ENCODE assay signal across 22 cellular contexts in genomic region chr16:56798955-56799354, GRCh38.
DNase-seq lines count a peak whose midpoint lies in the region; ATAC-seq and TF ChIP-seq lines count a peak whose summit lies in the region.
"Had no signal": no experiment of that assay in that cellular context is flagged by ENCODE, and none has a peak within 500 bp of the region (broad histone marks: within the 10 kb centered on the region; RNA-seq: fewer than 3 reads in every experiment).

No MANE protein-coding gene starts in this region.

- BruUV-seq in MCF 10A (replicated peaks; lab: Mats Ljungman, UMichigan) (TSS peak; percentile 23), HCT116 (replicated peaks; lab: Mats Ljungman, UMichigan) (TSS peak; percentile 29)

- CTCF ChIA-PET in MCF 10A (lab: Yijun Ruan, JAX), result interaction anchor here (0.7 to 1.2 kb wide), 4 partner anchors 10 to 195 kb away, joined by 3 to 4 read pairs (median 3); no protein-coding TSS in a partner anchor
- CTCF ChIA-PET in HCT116 (lab: Charles Lee), result no interaction called here

- H3K36me3 ChIP-seq in breast epithelium (no peaks in the 10 kb centered on the region), HCT116 (ENCODE audit: control insufficient read depth in 1 of 2, insufficient read depth in 2 of 2, low read length in 2 of 2) (peaks cover 0 to 5% of the 10 kb centered on the region in 2 experiments; a peak in 1 of 4 replicates)
- H3K36me3 ChIP-seq: BE2C, HAP-1 had no signal

- intact Hi-C loops in MCF 10A (cut with micrococcal nuclease), result no loop called here
- intact Hi-C loops in breast epithelium (cut with DNase I; ENCODE audit: low total_unique reads), result no loop called here
- intact Hi-C loops in HCT116 (cut with micrococcal nuclease), result no loop called here

- H3K9me2 ChIP-seq in HCT116 (ENCODE audit: insufficient read depth), result no peaks in the 10 kb centered on the region

- no peaks in the 10 kb centered on the region for H3K4me1 ChIP-seq in breast epithelium
- H3K4me1 ChIP-seq in HCT116 (ENCODE audit: control insufficient read depth in 1 of 2, insufficient read depth in 2 of 2, low read length in 2 of 2), result no peaks in the 10 kb centered on the region

- H3K27ac Mint-ChIP-seq in MCF 10A (ENCODE audit: low read depth, unreplicated experiment), result no peak overlapping the region
- H3K27ac Mint-ChIP-seq in T-helper 17 cell, result peak overlapping the region; percentile 41
- H3K27ac Mint-ChIP-seq: CD4-positive, alpha-beta T cell; CD8-positive, alpha-beta memory T cell had no signal

- H3K27me3 Mint-ChIP-seq in MCF 10A (ENCODE audit: insufficient read depth, unreplicated experiment) (no peaks in the 10 kb centered on the region), T-helper 17 cell (no peaks in the 10 kb centered on the region)
- H3K27me3 Mint-ChIP-seq: CD4-positive, alpha-beta T cell; CD8-positive, alpha-beta memory T cell had no signal

- H3K4me3 ChIP-seq in breast epithelium (no peak overlapping the region), HCT116 (replicated peaks in 1 of 2; ENCODE audit: low read depth in 1 of 2, low read length in 2 of 2) (no peak overlapping the region)
- H3K4me3 ChIP-seq: BLaER1 treated with 17β-estradiol and CSF1 and Interleukin-3, amounts not matched to agents 10 nM and 100 nM; GM12878; HAP-1 had no signal

- TF ChIP-seq CTCF in MCF 10A (IDR thresholded peaks at IDR 0.05; ENCODE audit: unreplicated experiment) (no peak), breast epithelium (IDR thresholded peaks at IDR 0.05) (no peak), HCT116 (IDR thresholded peaks at IDR 0.05 in 2 of 3, conservative IDR thresholded peaks at IDR 0.05 in 1 of 3; ENCODE audit: borderline replicate concordance in 1 of 3, insufficient read depth in 1 of 3, low read depth in 2 of 3, low read length in 2 of 3) (no peak), omental fat pad (IDR thresholded peaks at IDR 0.05) (no peak)

- RAD21 ChIA-PET in HCT116 (lab: Charles Lee; ENCODE audit: low non-redundant PET in 1 of 2, low total read pairs in 2 of 2, uncharacterized antibody in 2 of 2, unreplicated experiment in 2 of 2), result no interaction called here

- peaks cover 18% of the 10 kb centered on the region for H3K79me2 ChIP-seq in HCT116 (ENCODE audit: insufficient read depth, low read length)

- no peaks in the 10 kb centered on the region for H4K20me1 ChIP-seq in HCT116 (ENCODE audit: insufficient read depth)

- no peak overlapping the region for H3K4me2 ChIP-seq in HCT116 (ENCODE audit: low read length)

- H3K9me3 ChIP-seq in breast epithelium, result no peaks in the 10 kb centered on the region
- H3K9me3 ChIP-seq in HCT116 (ENCODE audit: control insufficient read depth in 1 of 2, insufficient read depth in 1 of 2, low read depth in 1 of 2, low read length in 2 of 2), result no peaks in the 10 kb centered on the region
- no peaks in the 10 kb centered on the region for H3K9me3 ChIP-seq in T-helper 17 cell (ENCODE audit: control insufficient read depth, low read length, poor library complexity, severe bottlenecking)
- H3K9me3 ChIP-seq: BE2C, HAP-1 had no signal

- H3K9ac ChIP-seq in HCT116 (ENCODE audit: low read length), result no peak overlapping the region
- H3K9ac ChIP-seq: BLaER1 treated with 17β-estradiol and CSF1 and Interleukin-3, amounts not matched to agents 10 nM and 100 nM had no signal

- H3K36me3 Mint-ChIP-seq in MCF 10A (ENCODE audit: insufficient read depth, unreplicated experiment) (peaks cover 8% of the 10 kb centered on the region), T-helper 17 cell (ENCODE audit: low read depth) (peaks cover 3% of the 10 kb centered on the region)

- POLR2A ChIA-PET in MCF 10A (lab: Yijun Ruan, JAX), result no interaction called here
- POLR2A ChIA-PET in HCT116 (lab: Charles Lee), result no interaction called here

- no peak overlapping the region for H3K4me3 Mint-ChIP-seq in MCF 10A (ENCODE audit: unreplicated experiment)
- no peak overlapping the region for H3K4me3 Mint-ChIP-seq in T-helper 17 cell
- H3K4me3 Mint-ChIP-seq: CD14-positive monocyte; CD4-positive, alpha-beta T cell; CD8-positive, alpha-beta memory T cell had no signal

- H2AFZ ChIP-seq in HCT116 (ENCODE audit: low read depth, low read length, poor library complexity, severe bottlenecking), result no peak overlapping the region

- TF ChIP-seq POLR2A in breast epithelium (IDR thresholded peaks at IDR 0.05) (no peak), HCT116 (IDR thresholded peaks at IDR 0.05; ENCODE audit: borderline replicate concordance, extremely low read depth, insufficient read depth, insufficient read length) (no peak)

- no peaks in the 10 kb centered on the region for H3K27me3 ChIP-seq in breast epithelium
- H3K27me3 ChIP-seq in HCT116 (ENCODE audit: insufficient read depth, low read length), result no peaks in the 10 kb centered on the region
- H3K27me3 ChIP-seq: BE2C; BLaER1 treated with 17β-estradiol and CSF1 and Interleukin-3, amounts not matched to agents 10 nM and 100 nM had no signal

- H3K4me1 Mint-ChIP-seq in MCF 10A (ENCODE audit: insufficient read depth, unreplicated experiment) (no peaks in the 10 kb centered on the region), T-helper 17 cell (peaks cover 5% of the 10 kb centered on the region)
- H3K4me1 Mint-ChIP-seq: CD14-positive monocyte; CD8-positive, alpha-beta memory T cell had no signal

- H3K27ac ChIP-seq in breast epithelium (no peak overlapping the region), HCT116 (ENCODE audit: low read depth, low read length) (no peak overlapping the region)
- H3K27ac ChIP-seq: 22Rv1; BLaER1 treated with 17β-estradiol and CSF1 and Interleukin-3, amounts not matched to agents 10 nM and 100 nM had no signal

- ATAC-seq in HCT116 (no peak), T-helper 17 cell (no peak), omental fat pad (ENCODE audit: low FRiP score) (no peak), HG02588 (IDR thresholded peaks at IDR 0.05; ENCODE audit: unreplicated experiment) (no peak)
- ATAC-seq: GM12878 had no signal

- DNase-seq in MCF 10A (ENCODE audit: unreplicated experiment), result no peak
- no peak for DNase-seq in breast epithelium (ENCODE audit: low spot score in 2 of 2)
- DNase-seq in HCT116 (ENCODE audit: low read depth, low spot score), result no peak
- no peak for DNase-seq in T-helper 17 cell
- no peak for DNase-seq in omental fat pad (ENCODE audit: low spot score)
- DNase-seq in GM19240 (ENCODE audit: insufficient read length, low spot score), result no peak
- DNase-seq: ACHN; AML-193; BE2C; CD4-positive, alpha-beta T cell; CD8-positive, alpha-beta memory T cell; DMS 273 treated with DMSO at 0.1 percent for 48 hours; DMS79; EL; GDM1; GOT3 had no signal

- H3K9me3 Mint-ChIP-seq in MCF 10A (ENCODE audit: unreplicated experiment), result no peaks in the 10 kb centered on the region
- H3K9me3 Mint-ChIP-seq: CD4-positive, alpha-beta T cell; CD8-positive, alpha-beta memory T cell had no signal

- no peak for TF ChIP-seq RAD21 in HCT116 (IDR thresholded peaks at IDR 0.05; ENCODE audit: low read depth)

TF ChIP-seq in HCT116, 20 proteins besides CTCF, POLR2A, EP300 and RAD21 (continues in another document):
- TF ChIP-seq ELF1 (IDR thresholded peaks at IDR 0.05; ENCODE audit: borderline replicate concordance, low read depth), result no peak
- no peak for TF ChIP-seq CEBPB (IDR thresholded peaks at IDR 0.05; ENCODE audit: low read depth)
- no peak for TF ChIP-seq SIN3A (IDR thresholded peaks at IDR 0.05; ENCODE audit: low read depth)
- no peak for TF ChIP-seq ZFX (IDR thresholded peaks at IDR 0.05)
- no peak for TF ChIP-seq ZNF274 (IDR thresholded peaks at IDR 0.05; ENCODE audit: low read depth, low read length)
- no peak for TF ChIP-seq REST (IDR thresholded peaks at IDR 0.05; ENCODE audit: low read depth)
- no peak for TF ChIP-seq ZBTB33 (IDR thresholded peaks at IDR 0.05; ENCODE audit: extremely low read depth, insufficient replicate concordance, low read length)
- TF ChIP-seq POLR2AphosphoS5 (IDR thresholded peaks at IDR 0.05; ENCODE audit: low read depth, low read length), result no peak
- no peak for TF ChIP-seq EGR1 (IDR thresholded peaks at IDR 0.05; ENCODE audit: low read depth)
- no peak for TF ChIP-seq EZH2 (IDR thresholded peaks at IDR 0.05)
